In the genomic region with DNA sequence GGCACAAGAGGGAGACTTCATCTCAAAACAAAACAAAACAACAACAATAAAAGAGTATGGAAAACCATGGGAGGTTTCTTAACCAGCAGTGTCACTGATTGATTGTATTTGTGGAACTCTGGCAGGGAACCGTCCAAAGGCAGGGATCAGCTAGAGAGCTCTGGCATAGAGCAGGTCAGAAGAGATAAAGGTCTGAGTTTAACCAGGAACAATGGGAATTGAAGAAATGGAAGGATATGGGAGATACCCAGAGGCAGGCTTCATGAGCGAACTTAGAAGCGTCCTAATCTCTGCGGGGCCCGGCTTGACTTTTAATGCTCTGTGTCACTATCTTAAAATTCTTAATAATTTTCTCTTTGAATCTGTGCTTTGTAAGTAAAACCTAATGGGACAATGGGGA, we compare ENCODE assay signal across 25 cellular contexts.
"Had no signal": no experiment of that assay in that cellular context is flagged by ENCODE, and none has a peak within 500 bp of the region (broad histone marks: within the 10 kb centered on the region; RNA-seq: fewer than 3 reads in every experiment).

No MANE protein-coding gene starts in this region.

- DNase-seq: activated CD4-positive, alpha-beta memory T cell treated with anti-CD3 and anti-CD28 coated beads for 36 hours; activated CD4-positive, alpha-beta T cell treated with anti-CD3 and anti-CD28 coated beads for 36 hours; activated CD4-positive, alpha-beta T cell treated with anti-CD3 and anti-CD28 coated beads, Interleukin-2, amount 10 ng/mL, durations not matched to agents 24 days and 14 days; activated CD4-positive, CD25-positive, alpha-beta regulatory T cell; activated CD4-positive, CD25-positive, alpha-beta regulatory T cell treated with anti-CD3 and anti-CD28 coated beads, Interleukin-2, amount 50 U/mL, for 72 hours; activated CD8-positive, alpha-beta memory T cell treated with anti-CD3 and anti-CD28 coated beads, Interleukin-2, amount 10 ng/mL, durations not matched to agents 7 days and 5 days; activated CD8-positive, alpha-beta memory T cell treated with anti-CD3 and anti-CD28 coated beads, Interleukin-2, amount 50 U/mL, for 4 hours; activated CD8-positive, alpha-beta T cell treated with anti-CD3 and anti-CD28 coated beads, Interleukin-2, amount 10 ng/mL, durations not matched to agents 7 days and 5 days; activated effector memory CD4-positive, alpha-beta T cell treated with anti-CD3 and anti-CD28 coated beads, Interleukin-2, amount 50 U/mL, for 16 hours; activated naive CD4-positive, alpha-beta T cell treated with anti-CD3 and anti-CD28 coated beads for 36 hours; activated naive CD8-positive, alpha-beta T cell treated with anti-CD3 and anti-CD28 coated beads for 36 hours; activated naive CD8-positive, alpha-beta T cell treated with anti-CD3 and anti-CD28 coated beads, Interleukin-2, amount 50 U/mL, for 24 hours; activated T-cell treated with anti-CD3 and anti-CD28 coated beads, Interleukin-2, amount 50 U/mL, for 1 hour; activated T-cell treated with anti-CD3 and anti-CD28 coated beads, Interleukin-2, amount 50 U/mL, for 48 hours; adrenal gland; amygdala; aorta; body of pancreas; caudate nucleus; effector CD8-positive, alpha-beta T cell; foreskin fibroblast; glutamatergic neuron; heart left ventricle; T-helper 2 cell had no signal

- H3K9me3 ChIP-seq: body of pancreas, heart left ventricle had no signal

- H3K27ac ChIP-seq: adrenal gland, body of pancreas, heart left ventricle had no signal

- H3K27me3 ChIP-seq: adrenal gland, body of pancreas had no signal

- ATAC-seq: activated CD4-positive, alpha-beta T cell treated with anti-CD3 and anti-CD28 coated beads for 36 hours; activated CD8-positive, alpha-beta memory T cell treated with anti-CD3 and anti-CD28 coated beads, Interleukin-2, amount 10 ng/mL, durations not matched to agents 7 days and 5 days; activated CD8-positive, alpha-beta T cell treated with anti-CD3 and anti-CD28 coated beads, Interleukin-2, amount 10 ng/mL, durations not matched to agents 7 days and 5 days; activated naive CD8-positive, alpha-beta T cell treated with anti-CD3 and anti-CD28 coated beads, Interleukin-2, amount 50 U/mL, for 24 hours; body of pancreas; esophagus mucosa; heart left ventricle had no signal

- H3K4me3 ChIP-seq: adrenal gland, body of pancreas, heart left ventricle had no signal

- H3K4me1 ChIP-seq: adrenal gland, body of pancreas had no signal

- H3K36me3 ChIP-seq: adrenal gland, heart left ventricle had no signal
